ENCODE assay signal across 11 cellular contexts in the genomic region with DNA sequence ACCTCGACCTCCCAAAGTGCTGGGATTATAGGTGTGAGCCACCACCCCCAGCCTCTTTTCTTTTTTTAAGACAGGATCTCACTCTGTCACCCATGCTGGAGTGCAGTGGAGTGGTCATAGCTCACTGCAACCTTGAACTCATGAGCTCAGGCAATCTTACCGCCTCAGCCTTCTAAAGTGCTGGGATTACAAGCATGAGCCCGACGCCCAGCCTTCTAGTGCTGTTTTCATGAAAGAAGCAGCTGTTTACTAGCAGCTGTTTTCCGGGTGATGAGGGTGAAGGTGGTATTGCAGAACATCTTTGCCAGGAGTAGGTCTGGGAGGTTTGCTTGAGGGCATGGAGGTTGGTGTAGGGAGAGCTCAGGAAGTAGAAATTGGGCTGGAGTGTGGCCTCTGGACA.
DNase-seq lines count a peak whose midpoint lies in the region; ATAC-seq and TF ChIP-seq lines count a peak whose summit lies in the region.
"Had no signal": no experiment of that assay in that cellular context is flagged by ENCODE, and none has a peak within 500 bp of the region (broad histone marks: within the 10 kb centered on the region; RNA-seq: fewer than 3 reads in every experiment).

No MANE protein-coding gene starts in this region.

- DNase-seq in activated T-cell treated with anti-CD3 and anti-CD28 coated beads, Interleukin-2, amount 50 U/mL, for 1 hour: peak; percentile 23
- DNase-seq in activated T-cell treated with anti-CD3 and anti-CD28 coated beads for 4 hours (no peak), RWPE1 (ENCODE audit: low spot score) (no peak), NCI-H187 (lab: John Stamatoyannopoulos, UW) (no peak), NCI-H1436 treated with DMSO at 0.1 percent for 48 hours (lab: John Stamatoyannopoulos, UW) (no peak)
- no peak for DNase-seq in effector memory CD4-positive, alpha-beta T cell
- DNase-seq in stimulated activated effector memory CD8-positive, alpha-beta T cell treated with anti-CD3 and anti-CD28 coated beads, Interleukin-12 subunit alpha, Interleukin-12 subunit beta, amount 100 ng/mL, for 72 hours (ENCODE audit: low spot score in 2 of 2): no peak
- DNase-seq: NCI-H526, T-helper 9 cell had no signal

- peaks cover 69% of the 10 kb centered on the region for H3K4me1 ChIP-seq in effector memory CD4-positive, alpha-beta T cell (ENCODE audit: control insufficient read depth, insufficient read depth, low read length, poor library complexity, severe bottlenecking)

- POLR2A ChIA-PET in RWPE1 (lab: Yijun Ruan, JAX; ENCODE audit: low non-redundant PET): no interaction called here

- no peaks in the 10 kb centered on the region for H3K9me3 ChIP-seq in effector memory CD4-positive, alpha-beta T cell (ENCODE audit: control insufficient read depth, low read length)

- CTCF ChIA-PET in RWPE1 (lab: Yijun Ruan, JAX): interaction anchor here (0.7 to 0.8 kb wide), 3 partner anchors 69 to 186 kb away, joined by 3 to 5 read pairs (median 3); no protein-coding TSS in a partner anchor

- no peak for TF ChIP-seq CTCF in RWPE1 (conservative IDR thresholded peaks at IDR 0.05; ENCODE audit: low read depth)

- H3K36me3 Mint-ChIP-seq in stimulated activated effector memory CD8-positive, alpha-beta T cell treated with anti-CD3 and anti-CD28 coated beads, Interleukin-12 subunit alpha, Interleukin-12 subunit beta, amount 100 ng/mL, for 72 hours: peaks cover 32% of the 10 kb centered on the region

- H3K27ac ChIP-seq in RWPE1: peak overlapping the region; percentile 9; the same call in 1 of the 2 replicates
- H3K27ac ChIP-seq in effector memory CD4-positive, alpha-beta T cell (ENCODE audit: insufficient read depth, low read length, poor library complexity, severe bottlenecking): peak overlapping the region; percentile 83

- peaks cover 94% of the 10 kb centered on the region for H3K4me1 Mint-ChIP-seq in stimulated activated effector memory CD8-positive, alpha-beta T cell treated with anti-CD3 and anti-CD28 coated beads, Interleukin-12 subunit alpha, Interleukin-12 subunit beta, amount 100 ng/mL, for 72 hours

- no peaks in the 10 kb centered on the region for H3K9me3 Mint-ChIP-seq in stimulated activated effector memory CD8-positive, alpha-beta T cell treated with anti-CD3 and anti-CD28 coated beads, Interleukin-12 subunit alpha, Interleukin-12 subunit beta, amount 100 ng/mL, for 72 hours
- H3K9me3 Mint-ChIP-seq: type B pancreatic cell had no signal

- peak overlapping the region; percentile 83 for H3K4me3 ChIP-seq in effector memory CD4-positive, alpha-beta T cell (ENCODE audit: insufficient read depth, low read depth, low read length, poor library complexity, severe bottlenecking)

- H3K27ac Mint-ChIP-seq in stimulated activated effector memory CD8-positive, alpha-beta T cell treated with anti-CD3 and anti-CD28 coated beads, Interleukin-12 subunit alpha, Interleukin-12 subunit beta, amount 100 ng/mL, for 72 hours: peak overlapping the region; percentile 100
- H3K27ac Mint-ChIP-seq: type B pancreatic cell had no signal

- H3K36me3 ChIP-seq in effector memory CD4-positive, alpha-beta T cell (ENCODE audit: control insufficient read depth, insufficient read depth, low read length): peaks cover 7% of the 10 kb centered on the region

- no peak for ATAC-seq in stimulated activated effector memory CD8-positive, alpha-beta T cell treated with anti-CD3 and anti-CD28 coated beads, Interleukin-12 subunit alpha, Interleukin-12 subunit beta, amount 100 ng/mL, for 72 hours
- no peak for ATAC-seq in GM19467 (IDR thresholded peaks at IDR 0.05; ENCODE audit: unreplicated experiment)

- H3K4me3 Mint-ChIP-seq in stimulated activated effector memory CD8-positive, alpha-beta T cell treated with anti-CD3 and anti-CD28 coated beads, Interleukin-12 subunit alpha, Interleukin-12 subunit beta, amount 100 ng/mL, for 72 hours: peak overlapping the region; percentile 81
- H3K4me3 Mint-ChIP-seq: type B pancreatic cell had no signal

- no peaks in the 10 kb centered on the region for H3K27me3 ChIP-seq in effector memory CD4-positive, alpha-beta T cell (replicated peaks; ENCODE audit: control insufficient read depth, insufficient read depth, low read length, poor library complexity, severe bottlenecking)
